In the genomic region with DNA sequence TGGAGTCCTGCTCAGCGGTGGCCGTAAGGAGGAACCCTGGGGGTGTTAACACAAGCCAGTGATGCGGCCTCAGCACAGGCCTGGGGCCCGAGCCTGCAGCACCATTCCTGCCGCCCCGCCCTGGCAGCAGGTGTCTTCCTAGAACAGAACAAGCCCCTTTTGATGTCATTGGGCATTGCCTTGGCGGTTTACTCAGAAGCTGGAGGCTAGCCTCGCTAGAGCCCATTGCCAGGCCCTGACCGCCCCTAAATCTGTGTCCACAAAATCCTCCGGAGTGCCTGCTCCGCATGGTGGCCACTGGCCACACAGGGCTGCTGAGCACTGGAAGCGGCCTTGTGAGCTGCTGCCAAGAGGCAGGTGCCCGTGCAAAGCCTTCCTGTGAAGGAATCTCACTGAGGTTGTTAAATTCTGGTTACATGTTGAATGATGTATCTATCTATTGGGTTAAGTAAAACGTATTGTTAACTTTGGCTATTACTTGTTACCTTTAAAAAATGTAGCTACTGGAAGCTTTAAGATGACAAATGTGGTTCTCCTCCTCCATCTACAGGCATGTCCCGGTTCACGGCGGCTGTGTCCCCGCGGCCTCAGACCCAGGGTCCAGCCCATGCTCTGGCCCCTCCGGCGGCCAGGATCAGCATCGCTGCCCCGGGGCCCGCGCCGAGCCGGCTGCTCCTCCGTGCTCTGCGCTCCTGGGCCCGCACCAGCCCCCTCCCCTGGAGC, we compare ENCODE assay signal across 8 cellular contexts. TPM values are rescaled to one million over a fixed set of nuclear protein-coding genes. Genes with fewer than 3 reads are reported as not detected.
DNase-seq lines count a peak whose midpoint lies in the region; ATAC-seq and TF ChIP-seq lines count a peak whose summit lies in the region.

No MANE protein-coding gene starts in this region.

- peak overlapping the region; percentile 84 to 93 for H3K27ac ChIP-seq in coronary artery
- peak overlapping the region; percentile 95 to 99 for H3K27ac ChIP-seq in uterus

- peak overlapping the region; percentile 67 for H3K4me3 Mint-ChIP-seq in mesothelial cell of epicardium

- H3K9me3 Mint-ChIP-seq in mesothelial cell of epicardium = peaks cover 9% of the 10 kb centered on the region

- TF ChIP-seq CTCF in coronary artery (IDR thresholded peaks at IDR 0.05) (no peak), mesothelial cell of epicardium (IDR thresholded peaks at IDR 0.05; ENCODE audit: unreplicated experiment) (no peak), uterus (IDR thresholded peaks at IDR 0.05) (no peak)

- peak overlapping the region; percentile 86 for H3K27ac Mint-ChIP-seq in mesothelial cell of epicardium

- H3K27me3 ChIP-seq in uterus = no peaks in the 10 kb centered on the region

- H3K9me3 ChIP-seq in uterus = no peaks in the 10 kb centered on the region

- H3K36me3 Mint-ChIP-seq in mesothelial cell of epicardium = peaks cover 8% of the 10 kb centered on the region

- DNase-seq in ACHN (peak; percentile 18), NCI-H69 (lab: John Stamatoyannopoulos, UW) (peak; percentile 12), coronary artery (ENCODE audit: low spot score) (peak; percentile 75), mesothelial cell of epicardium (ENCODE audit: low spot score in 2 of 2, unreplicated experiment in 2 of 2) (no peak), uterus (peak; percentile 35 to 48), NCI-H446 (lab: John Stamatoyannopoulos, UW) (no peak)
- no peak for DNase-seq in activated CD4-positive, alpha-beta T cell treated with anti-CD3 and anti-CD28 coated beads for 1 hour

- peak overlapping the region; percentile 93 for H3K4me3 ChIP-seq in coronary artery
- H3K4me3 ChIP-seq in uterus = peak overlapping the region; percentile 63 to 80

- no peak for TF ChIP-seq POLR2A in uterus (IDR thresholded peaks at IDR 0.05)

- H3K4me1 ChIP-seq in uterus = peaks cover 7% of the 10 kb centered on the region in 2 donors

- no peaks in the 10 kb centered on the region for H3K36me3 ChIP-seq in uterus

- H3K4me1 Mint-ChIP-seq in mesothelial cell of epicardium = peaks cover 66% of the 10 kb centered on the region

- in situ Hi-C loops in ACHN (cut with HindIII; ENCODE audit: low pct_ligation_motif_present, low pct_unique_long_range_greater_than_20kb, low sequenced_read_pairs) = no loop called here

- H3K27me3 Mint-ChIP-seq in mesothelial cell of epicardium (ENCODE audit: low read depth) = no peaks in the 10 kb centered on the region

- intact Hi-C loops in uterus (cut with DNase I; ENCODE audit: low total_unique reads) = loop anchor here (5.0 kb wide), 1 partner anchor 101 kb away; no protein-coding TSS in a partner anchor

- peak; percentile 12 for ATAC-seq in GM19452 (IDR thresholded peaks at IDR 0.05; ENCODE audit: unreplicated experiment)

RNA-seq across cellular contexts. Expression of a gene that starts 1.2 kb away (rescaled TPM):
- total RNA-seq in mesothelial cell of epicardium (36.4 to 41.8 TPM (median 41.0 TPM) in 3 replicates), uterus (100 to 1,000 TPM in 1 of 4 donors, 10 to 100 TPM in 3; 22.5 to 160 (median 93.2) TPM)

Comparison
In these comparisons a context has a peak if more than half of its experiments do, and no peak if none do; other contexts are left out.
1. DNase-seq: peak in ACHN (single experiment), NCI-H69 (single experiment), coronary artery (single experiment) and uterus (2 of 2); none in mesothelial cell of epicardium (0 of 2), NCI-H446 (0 of 2) and activated CD4-positive, alpha-beta T cell treated with anti-CD3 and anti-CD28 coated beads for 1 hour (single experiment).